3 cellular contexts compared by ENCODE assay signal in the genomic region with DNA sequence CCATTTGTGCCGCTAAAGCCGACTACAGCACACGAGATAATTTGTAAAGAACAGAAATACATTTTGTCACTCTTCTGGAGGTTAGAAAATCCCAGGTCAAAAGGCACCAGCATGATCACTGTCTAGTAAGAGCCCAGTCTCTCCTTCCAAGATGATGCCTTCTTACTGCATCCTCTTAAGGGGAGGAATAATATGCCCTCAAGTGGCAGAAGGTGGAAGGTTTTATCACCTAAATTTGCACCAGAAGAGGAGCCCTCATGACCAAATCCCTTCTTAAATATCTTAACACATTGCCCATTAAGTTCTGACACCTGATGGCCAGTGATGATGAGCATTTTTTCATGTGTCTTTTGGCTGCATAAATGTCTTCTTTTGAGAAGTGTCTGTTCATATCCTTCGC.
TF ChIP-seq lines count a peak whose summit lies in the region.

No MANE protein-coding gene starts in this region.

TF ChIP-seq in SK-N-SH treated with all-trans-retinoic acid at 6 μM for 48 hours, 23 proteins besides CTCF, POLR2A, EP300 and RAD21 (continued from another document):
- TF ChIP-seq TCF4 (CRISPR knock-in tag; IDR thresholded peaks at IDR 0.05; ENCODE audit: borderline replicate concordance) (no peak), ZNF70 (CRISPR knock-in tag; IDR thresholded peaks at IDR 0.05) (no peak), ARNTL (CRISPR knock-in tag; IDR thresholded peaks at IDR 0.05; ENCODE audit: borderline replicate concordance, low read depth) (no peak), RARB (CRISPR knock-in tag; IDR thresholded peaks at IDR 0.05) (no peak)
- TF ChIP-seq, protein P1, sequence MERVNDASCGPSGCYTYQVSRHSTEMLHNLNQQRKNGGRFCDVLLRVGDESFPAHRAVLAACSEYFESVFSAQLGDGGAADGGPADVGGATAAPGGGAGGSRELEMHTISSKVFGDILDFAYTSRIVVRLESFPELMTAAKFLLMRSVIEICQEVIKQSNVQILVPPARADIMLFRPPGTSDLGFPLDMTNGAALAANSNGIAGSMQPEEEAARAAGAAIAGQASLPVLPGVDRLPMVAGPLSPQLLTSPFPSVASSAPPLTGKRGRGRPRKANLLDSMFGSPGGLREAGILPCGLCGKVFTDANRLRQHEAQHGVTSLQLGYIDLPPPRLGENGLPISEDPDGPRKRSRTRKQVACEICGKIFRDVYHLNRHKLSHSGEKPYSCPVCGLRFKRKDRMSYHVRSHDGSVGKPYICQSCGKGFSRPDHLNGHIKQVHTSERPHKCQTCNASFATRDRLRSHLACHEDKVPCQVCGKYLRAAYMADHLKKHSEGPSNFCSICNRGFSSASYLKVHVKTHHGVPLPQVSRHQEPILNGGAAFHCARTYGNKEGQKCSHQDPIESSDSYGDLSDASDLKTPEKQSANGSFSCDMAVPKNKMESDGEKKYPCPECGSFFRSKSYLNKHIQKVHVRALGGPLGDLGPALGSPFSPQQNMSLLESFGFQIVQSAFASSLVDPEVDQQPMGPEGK (CRISPR knock-in tag; IDR thresholded peaks at IDR 0.05; ENCODE audit: borderline replicate concordance), result no peak

TF ChIP-seq in SK-N-SH, 30 proteins besides CTCF, POLR2A, EP300 and RAD21 (continued from another document):
- TF ChIP-seq IRF3 (IDR thresholded peaks at IDR 0.05; ENCODE audit: low read depth, low read length), result no peak
- no peak for TF ChIP-seq SIN3A (IDR thresholded peaks at IDR 0.05; ENCODE audit: borderline replicate concordance, low read depth, low read length)
- TF ChIP-seq CHD2 (IDR thresholded peaks at IDR 0.05; ENCODE audit: low read length, partially characterized antibody), result no peak
- TF ChIP-seq, protein P2, sequence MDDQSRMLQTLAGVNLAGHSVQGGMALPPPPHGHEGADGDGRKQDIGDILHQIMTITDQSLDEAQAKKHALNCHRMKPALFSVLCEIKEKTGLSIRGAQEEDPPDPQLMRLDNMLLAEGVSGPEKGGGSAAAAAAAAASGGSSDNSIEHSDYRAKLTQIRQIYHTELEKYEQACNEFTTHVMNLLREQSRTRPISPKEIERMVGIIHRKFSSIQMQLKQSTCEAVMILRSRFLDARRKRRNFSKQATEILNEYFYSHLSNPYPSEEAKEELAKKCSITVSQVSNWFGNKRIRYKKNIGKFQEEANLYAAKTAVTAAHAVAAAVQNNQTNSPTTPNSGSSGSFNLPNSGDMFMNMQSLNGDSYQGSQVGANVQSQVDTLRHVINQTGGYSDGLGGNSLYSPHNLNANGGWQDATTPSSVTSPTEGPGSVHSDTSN (IDR thresholded peaks at IDR 0.05), result no peak
- TF ChIP-seq RFX5 (IDR thresholded peaks at IDR 0.05; ENCODE audit: low read length), result no peak
- TF ChIP-seq NRF1 (IDR thresholded peaks at IDR 0.05; ENCODE audit: low read depth, low read length), result no peak
- no peak for TF ChIP-seq MEF2A (IDR thresholded peaks at IDR 0.05; ENCODE audit: borderline replicate concordance, low read depth)
TF ChIP-seq in SK-N-SH: peak in this region for 0.

TF ChIP-seq in GM12878, 131 proteins besides CTCF, POLR2A, EP300 and RAD21 (continued from another document):
- TF ChIP-seq JUND (IDR thresholded peaks at IDR 0.05; ENCODE audit: low read depth, low read length) (no peak), RBBP5 (conservative IDR thresholded peaks at IDR 0.05) (no peak), CBFB (IDR thresholded peaks at IDR 0.05; ENCODE audit: low read depth) (no peak), RFX5 (IDR thresholded peaks at IDR 0.05; ENCODE audit: low read depth, low read length) (no peak), IKZF2 (IDR thresholded peaks at IDR 0.05) (no peak), ATF7 (IDR thresholded peaks at IDR 0.05; ENCODE audit: low read depth) (no peak), CEBPB (IDR thresholded peaks at IDR 0.05; ENCODE audit: borderline replicate concordance in 1 of 2, low read depth in 2 of 2, low read length in 2 of 2) (no peak), NFXL1 (IDR thresholded peaks at IDR 0.05; ENCODE audit: borderline replicate concordance) (no peak), SMARCA5 (IDR thresholded peaks at IDR 0.05) (no peak), ZBTB11 (CRISPR knock-in tag; IDR thresholded peaks at IDR 0.05) (no peak), BCL11A (IDR thresholded peaks at IDR 0.05; ENCODE audit: low read depth, low read length) (no peak), RELA (IDR thresholded peaks at IDR 0.05; ENCODE audit: borderline replicate concordance, partially characterized antibody) (no peak), ZNF217 (IDR thresholded peaks at IDR 0.05) (no peak)
- TF ChIP-seq, protein P3, sequence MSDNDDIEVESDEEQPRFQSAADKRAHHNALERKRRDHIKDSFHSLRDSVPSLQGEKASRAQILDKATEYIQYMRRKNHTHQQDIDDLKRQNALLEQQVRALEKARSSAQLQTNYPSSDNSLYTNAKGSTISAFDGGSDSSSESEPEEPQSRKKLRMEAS (IDR thresholded peaks at IDR 0.05; ENCODE audit: low read depth, low read length), result no peak
- TF ChIP-seq, protein P4, sequence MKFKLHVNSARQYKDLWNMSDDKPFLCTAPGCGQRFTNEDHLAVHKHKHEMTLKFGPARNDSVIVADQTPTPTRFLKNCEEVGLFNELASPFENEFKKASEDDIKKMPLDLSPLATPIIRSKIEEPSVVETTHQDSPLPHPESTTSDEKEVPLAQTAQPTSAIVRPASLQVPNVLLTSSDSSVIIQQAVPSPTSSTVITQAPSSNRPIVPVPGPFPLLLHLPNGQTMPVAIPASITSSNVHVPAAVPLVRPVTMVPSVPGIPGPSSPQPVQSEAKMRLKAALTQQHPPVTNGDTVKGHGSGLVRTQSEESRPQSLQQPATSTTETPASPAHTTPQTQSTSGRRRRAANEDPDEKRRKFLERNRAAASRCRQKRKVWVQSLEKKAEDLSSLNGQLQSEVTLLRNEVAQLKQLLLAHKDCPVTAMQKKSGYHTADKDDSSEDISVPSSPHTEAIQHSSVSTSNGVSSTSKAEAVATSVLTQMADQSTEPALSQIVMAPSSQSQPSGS (IDR thresholded peaks at IDR 0.05; ENCODE audit: low read length), result no peak
